In genomic region chr7:43768894-43769272, GRCh38 we compare ENCODE assay signal across 19 cellular contexts. TPM values are rescaled to one million over a fixed set of nuclear protein-coding genes. Genes with fewer than 3 reads are reported as not detected.
DNase-seq lines count a peak whose midpoint lies in the region; ATAC-seq lines count a peak whose summit lies in the region.
"Had no signal": no experiment of that assay in that cellular context is flagged by ENCODE, and none has a peak within 500 bp of the region (broad histone marks: within the 10 kb centered on the region; RNA-seq: fewer than 3 reads in every experiment).

No MANE protein-coding gene starts in this region.

- DNase-seq in activated CD8-positive, alpha-beta memory T cell treated with anti-CD3 and anti-CD28 coated beads for 24 hours, result peak; percentile 11
- DNase-seq in activated CD8-positive, alpha-beta memory T cell treated with anti-CD3 and anti-CD28 coated beads, Interleukin-2, amount 10 ng/mL, durations not matched to agents 7 days and 5 days, result no peak
- no peak for DNase-seq in stimulated activated naive CD8-positive, alpha-beta T cell treated with anti-CD3 and anti-CD28 coated beads, Interleukin-15, amount 100 ng/mL, for 72 hours
- DNase-seq in stimulated activated naive CD8-positive, alpha-beta T cell treated with anti-CD3 and anti-CD28 coated beads, Interleukin-15, Interleukin-2, amounts not matched to agents 100 U/mL and 50 U/mL, for 24 hours, result no peak
- DNase-seq in mesendoderm (peak; percentile 38), anterior cingulate cortex (lab: John Stamatoyannopoulos, UW) (no peak), NOMO-1 treated with DMSO at 0.1 percent for 48 hours (lab: John Stamatoyannopoulos, UW; ENCODE audit: unreplicated experiment) (no peak)
- DNase-seq in effector memory CD8-positive, alpha-beta T cell, result no peak
- DNase-seq: CD4-positive, alpha-beta T cell; COR-L47; DMS 273 treated with DMSO at 0.1 percent for 48 hours; DND-41; H7; Kasumi-1; NCI-H1694 treated with DMSO at 0.1 percent for 48 hours; NCI-H446 treated with DMSO at 0.1 percent for 48 hours; NCI-H526 treated with DMSO at 0.1 percent for 48 hours had no signal

- H4K5ac ChIP-seq in mesendoderm (ENCODE audit: low read length), result no peak overlapping the region

- no peaks in the 10 kb centered on the region for H3K27me3 Mint-ChIP-seq in activated CD8-positive, alpha-beta memory T cell treated with anti-CD3 and anti-CD28 coated beads, Interleukin-2, amount 10 ng/mL, durations not matched to agents 7 days and 5 days
- no peaks in the 10 kb centered on the region for H3K27me3 Mint-ChIP-seq in stimulated activated naive CD8-positive, alpha-beta T cell treated with anti-CD3 and anti-CD28 coated beads, Interleukin-15, amount 100 ng/mL, for 72 hours
- no peaks in the 10 kb centered on the region for H3K27me3 Mint-ChIP-seq in effector memory CD8-positive, alpha-beta T cell
- H3K27me3 Mint-ChIP-seq: CD4-positive, alpha-beta T cell had no signal

- no peaks in the 10 kb centered on the region for H3K9me3 Mint-ChIP-seq in activated CD8-positive, alpha-beta memory T cell treated with anti-CD3 and anti-CD28 coated beads, Interleukin-2, amount 10 ng/mL, durations not matched to agents 7 days and 5 days (ENCODE audit: low read depth)
- no peaks in the 10 kb centered on the region for H3K9me3 Mint-ChIP-seq in stimulated activated naive CD8-positive, alpha-beta T cell treated with anti-CD3 and anti-CD28 coated beads, Interleukin-15, amount 100 ng/mL, for 72 hours
- H3K9me3 Mint-ChIP-seq in effector memory CD8-positive, alpha-beta T cell, result no peaks in the 10 kb centered on the region
- H3K9me3 Mint-ChIP-seq: CD4-positive, alpha-beta T cell had no signal

- H3K56ac ChIP-seq in mesendoderm (ENCODE audit: low read length), result no peak overlapping the region

- H2AK5ac ChIP-seq in mesendoderm (ENCODE audit: low read length), result no peak overlapping the region

- no peak overlapping the region for H3K4ac ChIP-seq in mesendoderm (ENCODE audit: low read depth, low read length)

- H3K4me1 Mint-ChIP-seq in activated CD8-positive, alpha-beta memory T cell treated with anti-CD3 and anti-CD28 coated beads, Interleukin-2, amount 10 ng/mL, durations not matched to agents 7 days and 5 days, result peaks cover 5% of the 10 kb centered on the region
- H3K4me1 Mint-ChIP-seq in stimulated activated naive CD8-positive, alpha-beta T cell treated with anti-CD3 and anti-CD28 coated beads, Interleukin-15, amount 100 ng/mL, for 72 hours, result peaks cover 28% of the 10 kb centered on the region
- H3K4me1 Mint-ChIP-seq in effector memory CD8-positive, alpha-beta T cell (ENCODE audit: low read depth in 2 of 2), result peaks cover 8 to 18% of the 10 kb centered on the region in 2 donors

- H3K4me1 ChIP-seq in mesendoderm (ENCODE audit: control insufficient read depth, low read depth, low read length), result peaks cover 5% of the 10 kb centered on the region

- no peak overlapping the region for H3K18ac ChIP-seq in mesendoderm (ENCODE audit: low read length)

- H3K79me2 ChIP-seq in mesendoderm (ENCODE audit: control insufficient read depth, insufficient read depth, low read length), result no peaks in the 10 kb centered on the region

- H3K4me3 ChIP-seq in mesendoderm (ENCODE audit: low read length), result no peak overlapping the region
- H3K4me3 ChIP-seq: GM12878 had no signal

- no peak overlapping the region for H3K27ac Mint-ChIP-seq in activated CD8-positive, alpha-beta memory T cell treated with anti-CD3 and anti-CD28 coated beads, Interleukin-2, amount 10 ng/mL, durations not matched to agents 7 days and 5 days
- H3K27ac Mint-ChIP-seq in stimulated activated naive CD8-positive, alpha-beta T cell treated with anti-CD3 and anti-CD28 coated beads, Interleukin-15, amount 100 ng/mL, for 72 hours, result peak overlapping the region in 1 of 2 donors; percentile 75
- H3K27ac Mint-ChIP-seq in effector memory CD8-positive, alpha-beta T cell, result no peak overlapping the region
- H3K27ac Mint-ChIP-seq: CD4-positive, alpha-beta T cell had no signal

- no peak overlapping the region for H3K4me3 Mint-ChIP-seq in activated CD8-positive, alpha-beta memory T cell treated with anti-CD3 and anti-CD28 coated beads, Interleukin-2, amount 10 ng/mL, durations not matched to agents 7 days and 5 days
- no peak overlapping the region for H3K4me3 Mint-ChIP-seq in stimulated activated naive CD8-positive, alpha-beta T cell treated with anti-CD3 and anti-CD28 coated beads, Interleukin-15, amount 100 ng/mL, for 72 hours
- no peak overlapping the region for H3K4me3 Mint-ChIP-seq in effector memory CD8-positive, alpha-beta T cell
- H3K4me3 Mint-ChIP-seq: CD4-positive, alpha-beta T cell had no signal

- no peak for ATAC-seq in activated CD8-positive, alpha-beta memory T cell treated with anti-CD3 and anti-CD28 coated beads, Interleukin-2, amount 10 ng/mL, durations not matched to agents 7 days and 5 days
- peak; percentile 59 for ATAC-seq in stimulated activated naive CD8-positive, alpha-beta T cell treated with anti-CD3 and anti-CD28 coated beads, Interleukin-15, amount 100 ng/mL, for 72 hours
- no peak for ATAC-seq in stimulated activated naive CD8-positive, alpha-beta T cell treated with anti-CD3 and anti-CD28 coated beads, Interleukin-15, Interleukin-2, amounts not matched to agents 100 U/mL and 50 U/mL, for 24 hours
- no peak for ATAC-seq in effector memory CD8-positive, alpha-beta T cell (replicated peaks)
- ATAC-seq: GM12878, Right ventricle myocardium inferior had no signal

- H3K36me3 Mint-ChIP-seq in activated CD8-positive, alpha-beta memory T cell treated with anti-CD3 and anti-CD28 coated beads, Interleukin-2, amount 10 ng/mL, durations not matched to agents 7 days and 5 days, result peaks cover 16% of the 10 kb centered on the region
- peaks cover 4% of the 10 kb centered on the region for H3K36me3 Mint-ChIP-seq in effector memory CD8-positive, alpha-beta T cell (ENCODE audit: insufficient read depth)

- no peaks in the 10 kb centered on the region for H3K79me1 ChIP-seq in mesendoderm (ENCODE audit: low read length)

- no peak overlapping the region for H4K8ac ChIP-seq in mesendoderm (ENCODE audit: low read depth, low read length)

- H3K4me2 ChIP-seq in mesendoderm (ENCODE audit: low read length), result no peak overlapping the region

- H3K9ac ChIP-seq in mesendoderm (ENCODE audit: low read length), result no peak overlapping the region

- H3K27ac ChIP-seq in mesendoderm (ENCODE audit: low read depth, low read length), result no peak overlapping the region

- no peak overlapping the region for H2BK120ac ChIP-seq in mesendoderm (ENCODE audit: low read depth, low read length)

- WGBS in mesendoderm (ENCODE audit: extremely low coverage, insufficient coverage, low lambda C conversion rate), result no CpG with 5 or more reads among the region's 4 CpGs

- no peaks in the 10 kb centered on the region for H3K27me3 ChIP-seq in mesendoderm (ENCODE audit: insufficient read depth, low read length, poor library complexity)

- no peak overlapping the region for H2BK5ac ChIP-seq in mesendoderm (ENCODE audit: low read length)

- CTCF ChIA-PET in activated CD8-positive, alpha-beta memory T cell treated with anti-CD3 and anti-CD28 coated beads, Interleukin-2, amount 10 ng/mL, durations not matched to agents 7 days and 5 days (lab: Charles Lee), result interaction anchor here (1.4 kb wide), 1 partner anchor 10 kb away, joined by 3 read pairs; the partner anchor contains the start of gene BLVRA

- H3K23ac ChIP-seq in mesendoderm (ENCODE audit: low read length), result no peak overlapping the region

- H3K36me3 ChIP-seq in mesendoderm (ENCODE audit: control insufficient read depth, insufficient read depth, low read length), result no peaks in the 10 kb centered on the region

- no peak overlapping the region for H2BK15ac ChIP-seq in mesendoderm (replicated peaks; ENCODE audit: low read depth)

RNA-seq across cellular contexts. Expression of gene BLVRA, which starts 10.4 kb away (rescaled TPM):
- total RNA-seq in activated CD8-positive, alpha-beta memory T cell treated with anti-CD3 and anti-CD28 coated beads, Interleukin-2, amount 10 ng/mL, durations not matched to agents 7 days and 5 days, result 10 to 100 TPM; 37.2 to 46.9 TPM
- 19.1 TPM for polyA plus RNA-seq in mesendoderm (2013, experiment 1 of 2)
- 17.7 TPM for polyA plus RNA-seq in mesendoderm (2013, experiment 2 of 2)

RNA-seq across cellular contexts. Expression of gene COA1, which starts 39.6 kb away (rescaled TPM):
- 10 to 100 TPM; 66.7 to 73.0 TPM for total RNA-seq in activated CD8-positive, alpha-beta memory T cell treated with anti-CD3 and anti-CD28 coated beads, Interleukin-2, amount 10 ng/mL, durations not matched to agents 7 days and 5 days
- polyA plus RNA-seq in mesendoderm (2013, experiment 1 of 2), result 129 TPM
- polyA plus RNA-seq in mesendoderm (2013, experiment 2 of 2), result 132 TPM

Comparison
In these comparisons a context has a peak if more than half of its experiments do, and no peak if none do; other contexts are left out.
1. DNase-seq: peak in activated CD8-positive, alpha-beta memory T cell treated with anti-CD3 and anti-CD28 coated beads for 24 hours (single experiment) and mesendoderm (single experiment); none in activated CD8-positive, alpha-beta memory T cell treated with anti-CD3 and anti-CD28 coated beads, Interleukin-2, amount 10 ng/mL, durations not matched to agents 7 days and 5 days (single experiment), stimulated activated naive CD8-positive, alpha-beta T cell treated with anti-CD3 and anti-CD28 coated beads, Interleukin-15, amount 100 ng/mL, for 72 hours (0 of 2), stimulated activated naive CD8-positive, alpha-beta T cell treated with anti-CD3 and anti-CD28 coated beads, Interleukin-15, Interleukin-2, amounts not matched to agents 100 U/mL and 50 U/mL, for 24 hours (single experiment), anterior cingulate cortex (0 of 58), NOMO-1 treated with DMSO at 0.1 percent for 48 hours (single experiment) and effector memory CD8-positive, alpha-beta T cell (0 of 3).